In the genomic region with DNA sequence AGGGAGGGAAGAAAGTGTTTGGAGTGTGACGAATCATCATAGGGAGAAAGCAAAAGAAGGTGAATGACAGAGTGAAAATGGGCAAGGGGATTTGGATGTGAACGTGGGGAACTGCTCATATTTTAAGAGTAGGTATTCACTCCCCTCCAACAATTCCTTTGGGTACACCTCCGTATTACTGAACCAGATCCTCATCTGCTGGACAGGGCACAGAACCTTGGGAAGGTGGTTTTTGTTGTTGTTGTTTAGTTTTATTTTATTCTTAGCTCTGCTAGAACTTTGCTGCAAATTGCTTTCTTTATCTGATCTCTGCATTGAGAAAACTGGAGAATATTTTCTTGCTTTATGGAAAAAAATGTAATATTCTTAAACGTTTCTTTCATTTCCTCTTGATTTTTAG, we compare ENCODE assay signal across 26 cellular contexts.
"Had no signal": no experiment of that assay in that cellular context is flagged by ENCODE, and none has a peak within 500 bp of the region (broad histone marks: within the 10 kb centered on the region; RNA-seq: fewer than 3 reads in every experiment).

No MANE protein-coding gene starts in this region.

- H3K4me1 ChIP-seq: psoas muscle, right lobe of liver, sigmoid colon, stomach, thyroid gland, tibial nerve, upper lobe of left lung, vagina had no signal

- H3K9me3 ChIP-seq: ovary, psoas muscle, right lobe of liver, sigmoid colon, stomach, thoracic aorta, thyroid gland, tibial nerve, upper lobe of left lung, vagina had no signal

- DNase-seq: occipital lobe; ovary; posterior cingulate gyrus; psoas muscle; right cardiac atrium; right lobe of liver; sigmoid colon; small intestine; stimulated activated CD4-positive, alpha-beta T cell treated with anti-CD3 and anti-CD28 coated beads, Interleukin-15, amount 100 ng/mL, for 24 hours; stimulated activated CD4-positive, alpha-beta T cell treated with anti-CD3 and anti-CD28 coated beads, Interleukin-2, amount 100 ng/mL, for 24 hours; stimulated activated CD4-positive, alpha-beta T cell treated with anti-CD3 and anti-CD28 coated beads, Interleukin-2, amount 100 ng/mL, for 48 hours; stimulated activated CD4-positive, alpha-beta T cell treated with anti-CD3 and anti-CD28 coated beads, Interleukin-4, amount 100 ng/mL, for 24 hours; stimulated activated naive B cell treated with anti-CD40 and anti-IgM and Interleukin-4, amounts not matched to agents 10 μg/mL and 1 μg/mL and 100 μg/mL, for 72 hours; stimulated activated naive CD4-positive, alpha-beta T cell treated with Interleukin-2 at 50 U/mL for 16 hours; stomach; thyroid gland; upper lobe of left lung had no signal

- H2AFZ ChIP-seq: neural progenitor cell, parathyroid adenoma had no signal

- H3K4me3 Mint-ChIP-seq: nephron; neural progenitor cell; stimulated activated effector memory CD8-positive, alpha-beta T cell treated with anti-CD3 and anti-CD28 coated beads, Interleukin-12 subunit alpha, Interleukin-12 subunit beta, amount 100 ng/mL, for 72 hours; stimulated activated naive B cell treated with anti-CD40 and anti-IgM and Interleukin-4, amounts not matched to agents 10 μg/mL and 1 μg/mL and 100 μg/mL, for 72 hours; stimulated activated naive CD8-positive, alpha-beta T cell treated with anti-CD3 and anti-CD28 coated beads, Interleukin-15, Interleukin-2, amounts not matched to agents 100 ng/mL and 50 ng/mL, for 24 hours had no signal

- H3K9ac ChIP-seq: neural progenitor cell, parathyroid adenoma had no signal

- H3K36me3 ChIP-seq: neural progenitor cell, ovary, right lobe of liver, sigmoid colon, stomach, thoracic aorta, thyroid gland, tibial nerve, upper lobe of left lung, vagina had no signal

- H3K36me3 Mint-ChIP-seq: neural progenitor cell; stimulated activated effector memory CD8-positive, alpha-beta T cell treated with anti-CD3 and anti-CD28 coated beads, Interleukin-12 subunit alpha, Interleukin-12 subunit beta, amount 100 ng/mL, for 72 hours; stimulated activated naive B cell treated with anti-CD40 and anti-IgM and Interleukin-4, amounts not matched to agents 10 μg/mL and 1 μg/mL and 100 μg/mL, for 72 hours had no signal

- H3K4me1 Mint-ChIP-seq: stimulated activated effector memory CD8-positive, alpha-beta T cell treated with anti-CD3 and anti-CD28 coated beads, Interleukin-12 subunit alpha, Interleukin-12 subunit beta, amount 100 ng/mL, for 72 hours; stimulated activated naive B cell treated with anti-CD40 and anti-IgM and Interleukin-4, amounts not matched to agents 10 μg/mL and 1 μg/mL and 100 μg/mL, for 72 hours had no signal

- H3K79me2 ChIP-seq: parathyroid adenoma had no signal

- ATAC-seq: psoas muscle; right cardiac atrium; right lobe of liver; stimulated activated effector memory CD8-positive, alpha-beta T cell treated with anti-CD3 and anti-CD28 coated beads, Interleukin-12 subunit alpha, Interleukin-12 subunit beta, amount 100 ng/mL, for 72 hours; stimulated activated naive B cell treated with anti-CD40 and anti-IgM and Interleukin-4, amounts not matched to agents 10 μg/mL and 1 μg/mL and 100 μg/mL, for 72 hours had no signal

- H3K27ac Mint-ChIP-seq: nephron; neural progenitor cell; progenitor cell of endocrine pancreas; stimulated activated effector memory CD8-positive, alpha-beta T cell treated with anti-CD3 and anti-CD28 coated beads, Interleukin-12 subunit alpha, Interleukin-12 subunit beta, amount 100 ng/mL, for 72 hours; stimulated activated naive B cell treated with anti-CD40 and anti-IgM and Interleukin-4, amounts not matched to agents 10 μg/mL and 1 μg/mL and 100 μg/mL, for 72 hours; stimulated activated naive CD8-positive, alpha-beta T cell treated with anti-CD3 and anti-CD28 coated beads, Interleukin-15, Interleukin-2, amounts not matched to agents 100 ng/mL and 50 ng/mL, for 24 hours had no signal

- H3K4me2 ChIP-seq: neural progenitor cell had no signal

- H3K27me3 ChIP-seq: neural progenitor cell, ovary, right lobe of liver, thyroid gland, upper lobe of left lung, vagina had no signal

- H3K27ac ChIP-seq: neural progenitor cell, ovary, parathyroid adenoma, psoas muscle, right lobe of liver, sigmoid colon, stomach, thoracic aorta, thyroid gland, tibial nerve, upper lobe of left lung, vagina had no signal

- H3K9me3 Mint-ChIP-seq: nephron; neural progenitor cell; stimulated activated effector memory CD8-positive, alpha-beta T cell treated with anti-CD3 and anti-CD28 coated beads, Interleukin-12 subunit alpha, Interleukin-12 subunit beta, amount 100 ng/mL, for 72 hours; stimulated activated naive B cell treated with anti-CD40 and anti-IgM and Interleukin-4, amounts not matched to agents 10 μg/mL and 1 μg/mL and 100 μg/mL, for 72 hours; stimulated activated naive CD8-positive, alpha-beta T cell treated with anti-CD3 and anti-CD28 coated beads, Interleukin-15, Interleukin-2, amounts not matched to agents 100 ng/mL and 50 ng/mL, for 24 hours had no signal

- H3K4me3 ChIP-seq: neural progenitor cell, ovary, psoas muscle, right lobe of liver, sigmoid colon, stomach, thoracic aorta, thyroid gland, tibial nerve, upper lobe of left lung, vagina had no signal
